ENCODE assay signal across 10 cellular contexts in the genomic region with DNA sequence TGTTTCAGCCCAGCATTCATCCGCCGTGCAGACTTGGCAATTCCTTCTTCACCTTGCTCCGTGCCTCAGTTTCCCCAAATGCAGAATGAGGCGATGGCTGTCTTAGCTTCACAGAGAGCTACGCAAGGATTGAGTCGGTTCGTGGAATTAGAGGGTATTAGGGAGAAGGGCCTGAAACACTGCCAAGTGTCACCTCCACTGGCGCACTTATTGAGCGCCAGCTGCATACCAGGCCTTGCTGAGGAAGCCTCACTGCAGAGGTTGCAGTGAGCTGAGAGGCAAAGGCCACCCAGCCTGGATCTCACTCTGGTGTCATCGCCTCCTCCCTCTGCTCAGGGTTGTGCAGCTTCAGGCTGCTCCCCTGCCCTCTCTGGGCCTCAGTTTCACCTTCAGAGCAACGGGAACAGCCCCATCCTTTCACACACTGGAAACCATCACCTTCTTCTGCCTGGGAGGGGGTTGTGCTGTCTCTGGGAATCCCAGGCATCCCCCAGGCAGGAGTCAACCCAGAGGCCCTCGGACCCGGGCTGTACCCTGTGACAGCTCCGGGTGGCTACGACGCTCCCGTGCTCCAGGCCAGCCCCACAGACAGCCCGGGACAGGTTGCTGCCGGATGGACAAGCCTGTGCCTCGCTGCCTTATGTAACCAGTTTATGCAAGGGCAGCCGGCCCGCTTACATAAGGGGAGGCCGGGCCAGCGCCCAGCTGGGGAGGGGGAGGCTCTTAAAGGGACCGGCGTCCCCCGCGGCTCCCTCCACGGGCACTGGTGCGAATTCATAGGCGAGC. TPM values are rescaled to one million over a fixed set of nuclear protein-coding genes. Genes with fewer than 3 reads are reported as not detected.
DNase-seq lines count a peak whose midpoint lies in the region; ATAC-seq and TF ChIP-seq lines count a peak whose summit lies in the region.
"Had no signal": no experiment of that assay in that cellular context is flagged by ENCODE, and none has a peak within 500 bp of the region (broad histone marks: within the 10 kb centered on the region; RNA-seq: fewer than 3 reads in every experiment).

No MANE protein-coding gene starts in this region.

- no peak for TF ChIP-seq CTCF in IMR-90 (conservative IDR thresholded peaks at IDR 0.05; ENCODE audit: low read depth, low read length)
- no peak for TF ChIP-seq CTCF in fibroblast of villous mesenchyme (IDR thresholded peaks at IDR 0.05; ENCODE audit: insufficient read depth, low read depth, low read length)

- H3K27ac ChIP-seq in IMR-90 (ENCODE audit: insufficient read depth, low read length) (0 out of 2 replicates have a peak overlapping the region, but pooled peaks have one; percentile 10), subcutaneous abdominal adipose tissue (ENCODE audit: low read depth, low read length) (peak overlapping the region; percentile 87)
- H3K27ac ChIP-seq: SK-N-MC had no signal

- no peak overlapping the region for H4K5ac ChIP-seq in IMR-90 (ENCODE audit: low read depth, low read length)

- H3K18ac ChIP-seq in IMR-90 (ENCODE audit: low read depth, low read length), result no peak overlapping the region

- no peak overlapping the region for H4K8ac ChIP-seq in IMR-90 (ENCODE audit: low read depth in 2 of 2, low read length in 2 of 2)

- no peak for TF ChIP-seq RAD21 in IMR-90 (IDR thresholded peaks at IDR 0.05; ENCODE audit: low read length)

- 0 out of 2 replicates have a peak overlapping the region, but pooled peaks have one; percentile 6 for H3K14ac ChIP-seq in IMR-90 (replicated peaks; ENCODE audit: low read depth, low read length)

- H2AK9ac ChIP-seq in IMR-90 (replicated peaks; ENCODE audit: low read depth, low read length, poor library complexity), result peak overlapping the region; percentile 48

- no TSS peak for BruUV-seq in IMR-90 (replicated peaks; lab: Mats Ljungman, UMichigan)

- peaks cover 24% of the 10 kb centered on the region for H3K36me3 ChIP-seq in IMR-90 (ENCODE audit: control insufficient read depth, insufficient read depth, low read length)
- H3K36me3 ChIP-seq in subcutaneous abdominal adipose tissue (ENCODE audit: control insufficient read depth in 5 of 5, insufficient read depth in 5 of 5, low read length in 5 of 5), result peaks cover 0 to 19% (median 2%) of the 10 kb centered on the region in 5 donors

- H2BK15ac ChIP-seq in IMR-90 (ENCODE audit: low read depth, low read length), result no peak overlapping the region

- DNase-seq in IMR-90 (peak; percentile 41), fibroblast of villous mesenchyme (ENCODE audit: low read depth) (peak; percentile 73), medulla oblongata (ENCODE audit: extremely low spot score) (peak; percentile 94), NCI-H2171 (lab: John Stamatoyannopoulos, UW) (no peak), NCI-H1048 (lab: John Stamatoyannopoulos, UW) (no peak), NOMO-1 (lab: John Stamatoyannopoulos, UW; ENCODE audit: unreplicated experiment in 2 of 2) (no peak)
- DNase-seq: activated T-cell treated with anti-CD3 and anti-CD28 coated beads for 4 hours had no signal

- no peak overlapping the region for H2BK20ac ChIP-seq in IMR-90 (ENCODE audit: low read depth, low read length)

- H3K4me3 ChIP-seq in IMR-90 (ENCODE audit: insufficient read depth, low read depth, low read length), result no peak overlapping the region
- peak overlapping the region; percentile 7 for H3K4me3 ChIP-seq in fibroblast of villous mesenchyme (ENCODE audit: low read depth, low read length)
- H3K4me3 ChIP-seq in subcutaneous abdominal adipose tissue (ENCODE audit: low read depth in 1 of 5, low read length in 5 of 5), result peak overlapping the region; percentile 29 to 56 (median 32)
- H3K4me3 ChIP-seq: SK-N-MC had no signal

- POLR2A ChIA-PET in IMR-90 (lab: Charles Lee; ENCODE audit: unreplicated experiment), result no interaction called here

- H3K27me3 ChIP-seq in IMR-90 (ENCODE audit: control insufficient read depth, insufficient read depth, low read length) (no peaks in the 10 kb centered on the region), subcutaneous abdominal adipose tissue (ENCODE audit: control insufficient read depth in 5 of 5, insufficient read depth in 4 of 5, low read length in 5 of 5) (no peaks in the 10 kb centered on the region)

- 0 out of 2 replicates have a peak overlapping the region, but pooled peaks have one; percentile 23 for H2AK5ac ChIP-seq in IMR-90 (ENCODE audit: low read depth, low read length)

- no peak overlapping the region for H2AFZ ChIP-seq in IMR-90 (replicated peaks; ENCODE audit: low read length, poor library complexity)

- no peak overlapping the region; the same call in 1 of the 2 replicates for H2BK120ac ChIP-seq in IMR-90 (ENCODE audit: low read depth, low read length)

- H3K4me2 ChIP-seq in IMR-90 (ENCODE audit: low read depth, low read length), result no peak overlapping the region; the same call in 1 of the 2 replicates

- WGBS in IMR-90 (ENCODE audit: extremely low coverage in 2 of 2, insufficient read length in 1 of 2), 2 experiments, result 21% methylated on average over 8 of the region's 31 CpGs; no CpG with 5 or more reads in 1 of the 2 experiments

- H3K79me1 ChIP-seq in IMR-90 (ENCODE audit: low read depth in 1 of 2, low read length in 2 of 2), result peaks cover 21 to 74% of the 10 kb centered on the region in 2 experiments

- ATAC-seq in IMR-90 (ENCODE audit: low read depth) (peak; percentile 26; the same call in 1 of the 2 replicates), HG03460 (IDR thresholded peaks at IDR 0.05; ENCODE audit: unreplicated experiment) (no peak)

- no peak overlapping the region for H4K91ac ChIP-seq in IMR-90 (ENCODE audit: insufficient read depth, low read depth, low read length)

- CTCF ChIA-PET in IMR-90 (lab: Yijun Ruan, JAX), result no interaction called here

- H3K4ac ChIP-seq in IMR-90 (ENCODE audit: low read depth, low read length), result no peak overlapping the region

- in situ Hi-C loops in IMR-90 (cut with MboI; ENCODE audit: low sequenced_read_pairs), result no loop called here

- peaks cover 20% of the 10 kb centered on the region for H3K4me1 ChIP-seq in IMR-90 (ENCODE audit: control insufficient read depth, insufficient read depth, low read length)
- peaks cover 9 to 47% (median 42%) of the 10 kb centered on the region in 5 donors for H3K4me1 ChIP-seq in subcutaneous abdominal adipose tissue (ENCODE audit: control insufficient read depth in 5 of 5, insufficient read depth in 5 of 5, low read length in 5 of 5)

- H3K9me3 ChIP-seq in IMR-90 (ENCODE audit: control insufficient read depth, insufficient read depth, low read length) (no peaks in the 10 kb centered on the region), subcutaneous abdominal adipose tissue (ENCODE audit: control insufficient read depth in 5 of 5, low read length in 5 of 5) (peaks cover 0 to 3% (median 0%) of the 10 kb centered on the region in 5 donors)

- H3K56ac ChIP-seq in IMR-90 (ENCODE audit: extremely low read depth, insufficient read depth, low read length), result no peak overlapping the region

- H2BK5ac ChIP-seq in IMR-90 (ENCODE audit: low read depth, low read length, poor library complexity, severe bottlenecking), result no peak overlapping the region

- no peak overlapping the region for H3K23ac ChIP-seq in IMR-90 (ENCODE audit: low read depth, low read length)

- peaks cover 11% of the 10 kb centered on the region; the same call in 1 of the 2 replicates for H3K9me1 ChIP-seq in IMR-90 (ENCODE audit: insufficient read depth, low read length)

- peaks cover 76% of the 10 kb centered on the region for H4K20me1 ChIP-seq in IMR-90 (ENCODE audit: insufficient read depth, low read length)

- dilution Hi-C loops in IMR-90 (cut with HindIII; ENCODE audit: low sequenced_read_pairs, unreplicated experiment), result no loop called here

- H3K9ac ChIP-seq in IMR-90 (ENCODE audit: low read depth, low read length) (no peak overlapping the region), subcutaneous abdominal adipose tissue (ENCODE audit: low read length in 5 of 5) (peak overlapping the region; percentile 26 to 63 (median 35))

- intact Hi-C loops in IMR-90 (cut with micrococcal nuclease), result no loop called here

- no peak for TF ChIP-seq POLR2A in IMR-90 (IDR thresholded peaks at IDR 0.05; ENCODE audit: low read depth, low read length)

TF ChIP-seq in IMR-90, 13 proteins besides CTCF, POLR2A, EP300 and RAD21 (continues in another document):
- no peak for TF ChIP-seq MXI1 (IDR thresholded peaks at IDR 0.05; ENCODE audit: borderline replicate concordance, low read depth, low read length)
- no peak for TF ChIP-seq NFE2L2 (IDR thresholded peaks at IDR 0.05; ENCODE audit: low read depth, low read length)
- TF ChIP-seq, protein P1, sequence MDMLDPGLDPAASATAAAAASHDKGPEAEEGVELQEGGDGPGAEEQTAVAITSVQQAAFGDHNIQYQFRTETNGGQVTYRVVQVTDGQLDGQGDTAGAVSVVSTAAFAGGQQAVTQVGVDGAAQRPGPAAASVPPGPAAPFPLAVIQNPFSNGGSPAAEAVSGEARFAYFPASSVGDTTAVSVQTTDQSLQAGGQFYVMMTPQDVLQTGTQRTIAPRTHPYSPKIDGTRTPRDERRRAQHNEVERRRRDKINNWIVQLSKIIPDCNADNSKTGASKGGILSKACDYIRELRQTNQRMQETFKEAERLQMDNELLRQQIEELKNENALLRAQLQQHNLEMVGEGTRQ (IDR thresholded peaks at IDR 0.05; ENCODE audit: low read depth, low read length), result no peak
- no peak for TF ChIP-seq CEBPB (IDR thresholded peaks at IDR 0.05; ENCODE audit: low read depth, low read length)
- no peak for TF ChIP-seq BHLHE40 (IDR thresholded peaks at IDR 0.05; ENCODE audit: low read depth, low read length)
- TF ChIP-seq SMC3 (IDR thresholded peaks at IDR 0.05; ENCODE audit: low read depth, low read length), result no peak
- no peak for TF ChIP-seq RFX5 (IDR thresholded peaks at IDR 0.05; ENCODE audit: low read depth, low read length)
- TF ChIP-seq MAZ (IDR thresholded peaks at IDR 0.05; ENCODE audit: borderline replicate concordance, low read depth, low read length), result no peak
- no peak for TF ChIP-seq RCOR1 (IDR thresholded peaks at IDR 0.05; ENCODE audit: insufficient replicate concordance, low read length)
- no peak for TF ChIP-seq MAFK (IDR thresholded peaks at IDR 0.05; ENCODE audit: low read depth, low read length)
- TF ChIP-seq FOS (IDR thresholded peaks at IDR 0.05; ENCODE audit: low read depth, low read length), result no peak
- no peak for TF ChIP-seq CHD1 (IDR thresholded peaks at IDR 0.05; ENCODE audit: low read depth, low read length)

RNA-seq across cellular contexts. Expression of a gene that starts 31.9 kb away (rescaled TPM):
- 21.9 and 26.9 TPM in 2 replicates for total RNA-seq in IMR-90 (2012; rRNA removed)
- 29.2 and 32.1 TPM in 2 replicates for polyA plus RNA-seq in IMR-90 (2012; rRNA removed)
- 19.6 and 28.1 TPM in 2 replicates for polyA plus RNA-seq in IMR-90 (2012; cell fraction: cytosol; rRNA removed)
- polyA plus RNA-seq in IMR-90 (2012; cell fraction: nucleus; rRNA removed; ENCODE audit: low replicate concordance), result 23.6 and 45.1 TPM in 2 replicates
- total RNA-seq in fibroblast of villous mesenchyme, result 42.7 and 56.0 TPM in 2 replicates

Comparison
In these comparisons a context has a peak if more than half of its experiments do, and no peak if none do; other contexts are left out.
1. DNase-seq: peak in IMR-90 (single experiment), fibroblast of villous mesenchyme (single experiment) and medulla oblongata (single experiment); none in NCI-H2171 (single experiment), NCI-H1048 (single experiment) and NOMO-1 (0 of 2).